ENCODE assay signal across 8 cellular contexts in genomic region chr15:80989518-80990478, GRCh38. TPM values are rescaled to one million over a fixed set of nuclear protein-coding genes. Genes with fewer than 3 reads are reported as not detected.
DNase-seq lines count a peak whose midpoint lies in the region; ATAC-seq, FAIRE-seq and TF ChIP-seq lines count a peak whose summit lies in the region.

Gene MESD (minus strand): TSS chr15:80989819. CDS start chr15:80989791, 28 bp downstream.

- H4K91ac ChIP-seq in IMR-90 (ENCODE audit: insufficient read depth, low read depth, low read length): peak within 1 kb of the TSS; percentile 96

- H3K4me2 ChIP-seq in IMR-90 (ENCODE audit: low read depth, low read length): peak within 1 kb of the TSS; percentile 99
- peak within 1 kb of the TSS; percentile 93 for H3K4me2 ChIP-seq in OCI-LY7 (ENCODE audit: low read length)
- H3K4me2 ChIP-seq in endothelial cell of umbilical vein (ENCODE audit: insufficient read depth, low read length): peak within 1 kb of the TSS; percentile 96

- TF ChIP-seq CTCF in IMR-90 (conservative IDR thresholded peaks at IDR 0.05; ENCODE audit: low read depth, low read length) (no peak), OCI-LY7 (conservative IDR thresholded peaks at IDR 0.05; ENCODE audit: low read length) (no peak), endothelial cell of umbilical vein (IDR thresholded peaks at IDR 0.05; ENCODE audit: extremely low read depth in 1 of 2, insufficient read depth in 1 of 2, low read depth in 1 of 2, low read length in 2 of 2) (no peak)

- peak within 1 kb of the TSS; percentile 90 for H3K14ac ChIP-seq in IMR-90 (replicated peaks; ENCODE audit: low read depth, low read length)

- peak within 1 kb of the TSS; percentile 78 for H2AK5ac ChIP-seq in IMR-90 (ENCODE audit: low read depth, low read length)

- H2BK5ac ChIP-seq in IMR-90 (ENCODE audit: low read depth, low read length, poor library complexity, severe bottlenecking): peak within 1 kb of the TSS; percentile 86

- H3K4ac ChIP-seq in IMR-90 (ENCODE audit: low read depth, low read length): peak within 1 kb of the TSS; percentile 93

- H3K23ac ChIP-seq in IMR-90 (ENCODE audit: low read depth, low read length): peak within 1 kb of the TSS; percentile 84

- ATAC-seq in GM21529 (IDR thresholded peaks at IDR 0.05; ENCODE audit: unreplicated experiment) (peak; percentile 93), IMR-90 (ENCODE audit: low read depth) (peak; percentile 98)

- peak within 1 kb of the TSS; percentile 95; the same call in 1 of the 3 replicates for H2BK15ac ChIP-seq in IMR-90 (ENCODE audit: low read depth, low read length)

- H3K4me3 ChIP-seq in IMR-90 (ENCODE audit: insufficient read depth, low read depth, low read length) (peak within 1 kb of the TSS; percentile 73), OCI-LY7 (ENCODE audit: low read depth, low read length, poor library complexity, severe bottlenecking) (peak within 1 kb of the TSS; percentile 86), endothelial cell of umbilical vein (replicated peaks in 1 of 3; ENCODE audit: insufficient read depth in 1 of 3, low read depth in 1 of 3, low read length in 3 of 3) (peak within 1 kb of the TSS; percentile 61 to 86 (median 77))

- H2BK20ac ChIP-seq in IMR-90 (ENCODE audit: low read depth, low read length): peak within 1 kb of the TSS; percentile 27

- no peak for TF ChIP-seq RAD21 in IMR-90 (IDR thresholded peaks at IDR 0.05; ENCODE audit: low read length)

- peak within 1 kb of the TSS; percentile 81 for H2BK120ac ChIP-seq in IMR-90 (ENCODE audit: low read depth, low read length)

- H3K27me3 ChIP-seq in IMR-90 (ENCODE audit: control insufficient read depth, insufficient read depth, low read length) (no peaks in the 10 kb centered on the region), endothelial cell of umbilical vein (ENCODE audit: control insufficient read depth in 2 of 2, insufficient read depth in 2 of 2, low read length in 2 of 2) (no peaks in the 10 kb centered on the region)

- peak within 1 kb of the TSS; percentile 92 for H3K18ac ChIP-seq in IMR-90 (ENCODE audit: low read depth, low read length)

- H3K36me3 ChIP-seq in IMR-90 (ENCODE audit: control insufficient read depth, insufficient read depth, low read length) (no peaks in the 10 kb centered on the region), OCI-LY7 (ENCODE audit: insufficient read depth, low read length) (peaks cover 8% of the 10 kb centered on the region; the same call in 1 of the 2 replicates), endothelial cell of umbilical vein (ENCODE audit: control insufficient read depth in 2 of 2, extremely low read depth in 1 of 2, insufficient read depth in 2 of 2, low read length in 2 of 2) (no peaks in the 10 kb centered on the region)

- in situ Hi-C loops in IMR-90 (cut with MboI; ENCODE audit: low sequenced_read_pairs): loop anchor here (10.0 kb wide), 1 partner anchor 275 kb away; no protein-coding TSS in a partner anchor

- H2AK9ac ChIP-seq in IMR-90 (replicated peaks; ENCODE audit: low read depth, low read length, poor library complexity): peak within 1 kb of the TSS; percentile 90

- H3K79me1 ChIP-seq in IMR-90 (ENCODE audit: low read depth in 1 of 2, low read length in 2 of 2): peaks cover 9 to 46% of the 10 kb centered on the region in 2 experiments

- CTCF ChIA-PET in IMR-90 (lab: Yijun Ruan, JAX): interaction anchor here (0.6 to 0.7 kb wide), 2 partner anchors 277 to 422 kb away, joined by 4 to 5 read pairs; no protein-coding TSS in a partner anchor
- CTCF ChIA-PET in OCI-LY7 (lab: Charles Lee; ENCODE audit: unreplicated experiment): interaction anchor here (1.0 kb wide), 1 partner anchor 276 kb away, joined by 3 read pairs; no protein-coding TSS in a partner anchor
- CTCF ChIA-PET in endothelial cell of umbilical vein (lab: Charles Lee): interaction anchor here (0.9 to 4.8 kb wide), 6 partner anchors 12 to 276 kb away, joined by 3 to 37 read pairs (median 12); partner anchors contain the start of gene TLNRD1

- peak within 1 kb of the TSS; percentile 95 for H2AFZ ChIP-seq in IMR-90 (replicated peaks; ENCODE audit: low read length, poor library complexity)
- peak within 1 kb of the TSS; percentile 97 for H2AFZ ChIP-seq in OCI-LY7 (ENCODE audit: low read length)
- H2AFZ ChIP-seq in endothelial cell of umbilical vein (ENCODE audit: low read depth, low read length): peak within 1 kb of the TSS; percentile 96

- TF ChIP-seq POLR2A in IMR-90 (IDR thresholded peaks at IDR 0.05; ENCODE audit: low read depth, low read length) (peak; percentile 73), endothelial cell of umbilical vein (IDR thresholded peaks at IDR 0.05; ENCODE audit: low read depth, low read length) (peak; percentile 95)

- H4K20me1 ChIP-seq in IMR-90 (ENCODE audit: insufficient read depth, low read length): peaks cover 20% of the 10 kb centered on the region; the same call in 1 of the 2 replicates
- H4K20me1 ChIP-seq in OCI-LY7 (ENCODE audit: insufficient read depth, low read length): peaks cover 13% of the 10 kb centered on the region; the same call in 1 of the 2 replicates
- peaks cover 2% of the 10 kb centered on the region for H4K20me1 ChIP-seq in endothelial cell of umbilical vein (replicated peaks; ENCODE audit: control insufficient read depth, extremely low read depth, insufficient read depth, low read length)

- peak within 1 kb of the TSS; percentile 97 for H3K56ac ChIP-seq in IMR-90 (ENCODE audit: extremely low read depth, insufficient read depth, low read length)

- H4K8ac ChIP-seq in IMR-90 (ENCODE audit: low read depth in 2 of 2, low read length in 2 of 2): peak within 1 kb of the TSS; percentile 99

- POLR2A ChIA-PET in IMR-90 (lab: Charles Lee; ENCODE audit: unreplicated experiment): interaction anchor here (0.6 kb wide), 1 partner anchor 16 kb away, joined by 4 read pairs; no protein-coding TSS in a partner anchor
- POLR2A ChIA-PET in OCI-LY7 (lab: Charles Lee): interaction anchor here (0.6 to 2.8 kb wide), 7 partner anchors 10 to 1760 kb away, joined by 3 to 24 read pairs (median 6); partner anchors contain the start of gene TLNRD1
- POLR2A ChIA-PET in endothelial cell of umbilical vein (lab: Charles Lee): interaction anchor here (0.6 kb wide), 1 partner anchor 1986 kb away, joined by 3 read pairs; no protein-coding TSS in a partner anchor

- dilution Hi-C loops in IMR-90 (cut with HindIII; ENCODE audit: low sequenced_read_pairs, unreplicated experiment) (no loop called here), endothelial cell of umbilical vein (cut with MboI; ENCODE audit: extremely low pct_ligation_motif_present, low sequenced_read_pairs) (no loop called here)

- H3K9me3 ChIP-seq in IMR-90 (ENCODE audit: control insufficient read depth, insufficient read depth, low read length) (no peaks in the 10 kb centered on the region), OCI-LY7 (ENCODE audit: low read length) (no peaks in the 10 kb centered on the region), endothelial cell of umbilical vein (replicated peaks; ENCODE audit: control insufficient read depth, insufficient read depth, low read length) (no peaks in the 10 kb centered on the region)

- H3K9ac ChIP-seq in IMR-90 (ENCODE audit: low read depth, low read length): peak within 1 kb of the TSS; percentile 99
- H3K9ac ChIP-seq in endothelial cell of umbilical vein (replicated peaks; ENCODE audit: extremely low read depth, insufficient read depth, low read length): peak within 1 kb of the TSS; percentile 90

- peaks cover 6% of the 10 kb centered on the region for H3K4me1 ChIP-seq in IMR-90 (ENCODE audit: control insufficient read depth, insufficient read depth, low read length)
- H3K4me1 ChIP-seq in OCI-LY7 (ENCODE audit: insufficient read depth, low read length, poor library complexity, severe bottlenecking): peaks cover 38% of the 10 kb centered on the region
- peaks cover 18% of the 10 kb centered on the region for H3K4me1 ChIP-seq in endothelial cell of umbilical vein (ENCODE audit: control insufficient read depth, extremely low read depth, insufficient read depth, low read length)

- H3K9me2 ChIP-seq in OCI-LY7 (ENCODE audit: insufficient read depth, low read length): no peaks in the 10 kb centered on the region

- FAIRE-seq in endothelial cell of umbilical vein (lab: Jason Lieb, UNC): peak; percentile 98

- H4K5ac ChIP-seq in IMR-90 (ENCODE audit: low read depth, low read length): peak within 1 kb of the TSS; percentile 97

- H3K27ac ChIP-seq in IMR-90 (ENCODE audit: insufficient read depth, low read length) (peak within 1 kb of the TSS; percentile 98), OCI-LY7 (ENCODE audit: low read depth, low read length, poor library complexity, severe bottlenecking) (peak within 1 kb of the TSS; percentile 47), endothelial cell of umbilical vein (ENCODE audit: insufficient read depth, low read depth, low read length) (peak within 1 kb of the TSS; percentile 75)

- peaks cover 23% of the 10 kb centered on the region for H3K9me1 ChIP-seq in IMR-90 (ENCODE audit: insufficient read depth, low read length)
- H3K9me1 ChIP-seq in endothelial cell of umbilical vein (replicated peaks; ENCODE audit: control insufficient read depth, extremely low read depth, insufficient read depth, low read length): no peaks in the 10 kb centered on the region

- WGBS in IMR-90 (ENCODE audit: extremely low coverage in 2 of 2, insufficient read length in 1 of 2), 2 experiments: 0% methylated on average over 31 of the region's 63 CpGs; no CpG with 5 or more reads in 1 of the 2 experiments

- DNase-seq in DMS114 treated with DMSO at 0.1 percent for 48 hours (lab: John Stamatoyannopoulos, UW; ENCODE audit: unreplicated experiment): peak; percentile 97
- DNase-seq in IMR-90: peak; percentile 92
- peak; percentile 97 for DNase-seq in OCI-LY7 (ENCODE audit: low spot score)
- DNase-seq in activated T-cell treated with anti-CD3 and anti-CD28 coated beads for 1 hour (ENCODE audit: low read depth): peak; percentile 98
- DNase-seq in endothelial cell of umbilical vein (ENCODE audit: low read depth, low spot score): peak; percentile 96
- DNase-seq in middle frontal gyrus (ENCODE audit: extremely low spot score, low spot score): peak; percentile 86
- peak; percentile 98 for DNase-seq in stimulated activated CD8-positive, alpha-beta memory T cell treated with anti-CD3 and anti-CD28 coated beads, Interleukin-2, amount 100 ng/mL, for 1 hour (ENCODE audit: low read depth in 2 of 2)

- intact Hi-C loops in IMR-90 (cut with micrococcal nuclease) (no loop called here), OCI-LY7 (cut with micrococcal nuclease; ENCODE audit: unreplicated experiment) (loop anchor here (1.0 to 5.0 kb wide), 3 partner anchors 10 to 1677 kb away; partner anchors contain the start of gene TMED3), endothelial cell of umbilical vein (cut with micrococcal nuclease) (loop anchor here (1.0 to 10.0 kb wide), 3 partner anchors 11 to 1155 kb away; partner anchors contain the start of genes STARD5 and TLNRD1)

- H3K79me2 ChIP-seq in OCI-LY7 (ENCODE audit: insufficient read depth, low read depth, low read length) (peaks cover 44% of the 10 kb centered on the region), endothelial cell of umbilical vein (ENCODE audit: control insufficient read depth, insufficient read depth, low read length) (peaks cover 43% of the 10 kb centered on the region)

- BruUV-seq in IMR-90 (replicated peaks; lab: Mats Ljungman, UMichigan) (no TSS peak), OCI-LY7 (replicated peaks; lab: Mats Ljungman, UMichigan) (TSS peak; percentile 99), endothelial cell of umbilical vein (replicated peaks; lab: Mats Ljungman, UMichigan) (TSS peak; percentile 97)

RNA-seq across cellular contexts. Expression of gene MESD, which starts in this region (rescaled TPM):
- total RNA-seq in IMR-90 (2012; rRNA removed): 10.0 and 15.3 TPM in 2 replicates
- 14.0 and 14.7 TPM in 2 replicates for polyA plus RNA-seq in IMR-90 (2012; rRNA removed)
- 6.2 and 6.5 TPM in 2 replicates for polyA plus RNA-seq in IMR-90 (2012; cell fraction: cytosol; rRNA removed)
- polyA plus RNA-seq in IMR-90 (2012; cell fraction: nucleus; rRNA removed; ENCODE audit: low replicate concordance): 3.5 and 8.2 TPM in 2 replicates
- 14.9 and 17.3 TPM in 2 replicates for total RNA-seq in OCI-LY7 (2014; rRNA removed; shearing (Covaris generic))
- total RNA-seq in OCI-LY7 (2022): 27.7 and 27.9 TPM in 2 replicates
- total RNA-seq in endothelial cell of umbilical vein: 30.5 and 32.9 TPM in 2 replicates
- polyA plus RNA-seq in endothelial cell of umbilical vein: 10.2 and 12.8 TPM in 2 replicates
- polyA plus RNA-seq in endothelial cell of umbilical vein (2011; cell fraction: cytosol; rRNA removed): 17.2 and 18.8 TPM in 2 replicates
- polyA plus RNA-seq in endothelial cell of umbilical vein (2011; cell fraction: nucleus; rRNA removed): 17.6 and 19.6 TPM in 2 replicates
- polyA plus RNA-seq in endothelial cell of umbilical vein (2012): 25.5 and 33.0 TPM in 2 replicates
- polyA minus RNA-seq in endothelial cell of umbilical vein: 12.9 and 13.1 TPM in 2 replicates
- polyA minus RNA-seq in endothelial cell of umbilical vein (2011; cell fraction: cytosol; rRNA and poly(A)+ RNA removed): 12.8 TPM
- 13.8 and 15.9 TPM in 2 replicates for polyA minus RNA-seq in endothelial cell of umbilical vein (2011; cell fraction: nucleus; rRNA and poly(A)+ RNA removed)

Comparison
In these comparisons a context has a peak if more than half of its experiments do, and no peak if none do; other contexts are left out.
1. Peak in every context shown above with its lines: DNase-seq, ATAC-seq, H3K4me3 ChIP-seq and H3K27ac ChIP-seq.
2. H3K27ac ChIP-seq: peak in every context shown above with its lines; median percentile 98 in IMR-90; 75 in endothelial cell of umbilical vein; 47 in OCI-LY7.